Comparison of ENCODE assay signal across 2 cellular contexts in the genomic region with DNA sequence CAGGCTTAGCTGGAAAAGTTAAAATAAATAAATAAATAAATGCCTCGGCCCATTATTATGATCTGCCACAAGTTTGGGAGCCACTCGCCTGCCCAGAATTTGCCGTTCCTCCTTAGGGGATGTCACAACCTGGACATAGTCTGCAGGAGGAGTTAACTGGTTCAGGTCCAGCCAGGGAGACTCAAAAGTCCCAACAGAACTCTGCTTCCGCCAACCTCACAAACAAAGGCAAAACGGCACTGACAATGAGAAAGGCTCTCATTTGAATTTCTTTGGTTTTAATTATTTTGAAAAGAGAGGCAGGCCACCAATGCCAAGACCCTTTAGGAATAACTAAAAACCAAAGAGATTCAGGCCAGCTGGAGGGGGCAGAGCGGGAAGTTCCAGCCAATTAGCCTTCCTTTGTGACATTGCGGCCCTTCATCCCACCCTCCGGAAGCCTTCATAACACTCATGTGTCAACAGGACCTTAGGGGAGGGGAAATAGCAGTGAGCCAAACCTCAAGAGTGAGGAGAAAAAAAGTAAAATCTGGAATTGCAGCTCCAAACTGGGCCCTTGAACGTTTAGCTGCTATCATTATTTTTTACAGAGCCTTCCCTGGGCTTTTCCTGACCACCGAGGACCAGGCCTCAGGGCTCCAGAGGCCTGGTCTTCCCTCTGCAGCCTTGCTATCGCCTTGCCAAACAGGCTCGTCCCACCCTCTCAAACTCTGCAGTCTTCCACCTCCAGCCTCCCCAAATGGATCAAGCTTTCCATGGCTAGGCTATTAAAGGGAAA.
TF ChIP-seq lines count a peak whose summit lies in the region.

No MANE protein-coding gene starts in this region.

TF ChIP-seq in GM23338, 12 proteins besides CTCF, POLR2A, EP300 and RAD21:
- no peak for TF ChIP-seq STAT1 (IDR thresholded peaks at IDR 0.05; ENCODE audit: unreplicated experiment)
- no peak for TF ChIP-seq EZH2phosphoT487 (IDR thresholded peaks at IDR 0.05; ENCODE audit: unreplicated experiment)
- no peak for TF ChIP-seq JUNB (IDR thresholded peaks at IDR 0.05; ENCODE audit: unreplicated experiment)
- TF ChIP-seq ZNF114 (CRISPR knock-in tag; IDR thresholded peaks at IDR 0.05) = no peak
- TF ChIP-seq POLR2AphosphoS5 (IDR thresholded peaks at IDR 0.05; ENCODE audit: low read depth) = no peak
- no peak for TF ChIP-seq CREB1 (CRISPR knock-in tag; IDR thresholded peaks at IDR 0.05; ENCODE audit: low read depth)
- TF ChIP-seq NANOG (IDR thresholded peaks at IDR 0.05; ENCODE audit: borderline replicate concordance) = no peak
- TF ChIP-seq, protein P1, sequence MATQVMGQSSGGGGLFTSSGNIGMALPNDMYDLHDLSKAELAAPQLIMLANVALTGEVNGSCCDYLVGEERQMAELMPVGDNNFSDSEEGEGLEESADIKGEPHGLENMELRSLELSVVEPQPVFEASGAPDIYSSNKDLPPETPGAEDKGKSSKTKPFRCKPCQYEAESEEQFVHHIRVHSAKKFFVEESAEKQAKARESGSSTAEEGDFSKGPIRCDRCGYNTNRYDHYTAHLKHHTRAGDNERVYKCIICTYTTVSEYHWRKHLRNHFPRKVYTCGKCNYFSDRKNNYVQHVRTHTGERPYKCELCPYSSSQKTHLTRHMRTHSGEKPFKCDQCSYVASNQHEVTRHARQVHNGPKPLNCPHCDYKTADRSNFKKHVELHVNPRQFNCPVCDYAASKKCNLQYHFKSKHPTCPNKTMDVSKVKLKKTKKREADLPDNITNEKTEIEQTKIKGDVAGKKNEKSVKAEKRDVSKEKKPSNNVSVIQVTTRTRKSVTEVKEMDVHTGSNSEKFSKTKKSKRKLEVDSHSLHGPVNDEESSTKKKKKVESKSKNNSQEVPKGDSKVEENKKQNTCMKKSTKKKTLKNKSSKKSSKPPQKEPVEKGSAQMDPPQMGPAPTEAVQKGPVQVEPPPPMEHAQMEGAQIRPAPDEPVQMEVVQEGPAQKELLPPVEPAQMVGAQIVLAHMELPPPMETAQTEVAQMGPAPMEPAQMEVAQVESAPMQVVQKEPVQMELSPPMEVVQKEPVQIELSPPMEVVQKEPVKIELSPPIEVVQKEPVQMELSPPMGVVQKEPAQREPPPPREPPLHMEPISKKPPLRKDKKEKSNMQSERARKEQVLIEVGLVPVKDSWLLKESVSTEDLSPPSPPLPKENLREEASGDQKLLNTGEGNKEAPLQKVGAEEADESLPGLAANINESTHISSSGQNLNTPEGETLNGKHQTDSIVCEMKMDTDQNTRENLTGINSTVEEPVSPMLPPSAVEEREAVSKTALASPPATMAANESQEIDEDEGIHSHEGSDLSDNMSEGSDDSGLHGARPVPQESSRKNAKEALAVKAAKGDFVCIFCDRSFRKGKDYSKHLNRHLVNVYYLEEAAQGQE (IDR thresholded peaks at IDR 0.05; ENCODE audit: unreplicated experiment) = no peak
- no peak for TF ChIP-seq ZNF331 (CRISPR knock-in tag; IDR thresholded peaks at IDR 0.05; ENCODE audit: low read depth)
- no peak for TF ChIP-seq EZH2 (IDR thresholded peaks at IDR 0.05; ENCODE audit: low read depth, unreplicated experiment)

TF ChIP-seq in K562, 482 proteins besides CTCF, POLR2A, EP300 and RAD21:
- TF ChIP-seq, protein P2, sequence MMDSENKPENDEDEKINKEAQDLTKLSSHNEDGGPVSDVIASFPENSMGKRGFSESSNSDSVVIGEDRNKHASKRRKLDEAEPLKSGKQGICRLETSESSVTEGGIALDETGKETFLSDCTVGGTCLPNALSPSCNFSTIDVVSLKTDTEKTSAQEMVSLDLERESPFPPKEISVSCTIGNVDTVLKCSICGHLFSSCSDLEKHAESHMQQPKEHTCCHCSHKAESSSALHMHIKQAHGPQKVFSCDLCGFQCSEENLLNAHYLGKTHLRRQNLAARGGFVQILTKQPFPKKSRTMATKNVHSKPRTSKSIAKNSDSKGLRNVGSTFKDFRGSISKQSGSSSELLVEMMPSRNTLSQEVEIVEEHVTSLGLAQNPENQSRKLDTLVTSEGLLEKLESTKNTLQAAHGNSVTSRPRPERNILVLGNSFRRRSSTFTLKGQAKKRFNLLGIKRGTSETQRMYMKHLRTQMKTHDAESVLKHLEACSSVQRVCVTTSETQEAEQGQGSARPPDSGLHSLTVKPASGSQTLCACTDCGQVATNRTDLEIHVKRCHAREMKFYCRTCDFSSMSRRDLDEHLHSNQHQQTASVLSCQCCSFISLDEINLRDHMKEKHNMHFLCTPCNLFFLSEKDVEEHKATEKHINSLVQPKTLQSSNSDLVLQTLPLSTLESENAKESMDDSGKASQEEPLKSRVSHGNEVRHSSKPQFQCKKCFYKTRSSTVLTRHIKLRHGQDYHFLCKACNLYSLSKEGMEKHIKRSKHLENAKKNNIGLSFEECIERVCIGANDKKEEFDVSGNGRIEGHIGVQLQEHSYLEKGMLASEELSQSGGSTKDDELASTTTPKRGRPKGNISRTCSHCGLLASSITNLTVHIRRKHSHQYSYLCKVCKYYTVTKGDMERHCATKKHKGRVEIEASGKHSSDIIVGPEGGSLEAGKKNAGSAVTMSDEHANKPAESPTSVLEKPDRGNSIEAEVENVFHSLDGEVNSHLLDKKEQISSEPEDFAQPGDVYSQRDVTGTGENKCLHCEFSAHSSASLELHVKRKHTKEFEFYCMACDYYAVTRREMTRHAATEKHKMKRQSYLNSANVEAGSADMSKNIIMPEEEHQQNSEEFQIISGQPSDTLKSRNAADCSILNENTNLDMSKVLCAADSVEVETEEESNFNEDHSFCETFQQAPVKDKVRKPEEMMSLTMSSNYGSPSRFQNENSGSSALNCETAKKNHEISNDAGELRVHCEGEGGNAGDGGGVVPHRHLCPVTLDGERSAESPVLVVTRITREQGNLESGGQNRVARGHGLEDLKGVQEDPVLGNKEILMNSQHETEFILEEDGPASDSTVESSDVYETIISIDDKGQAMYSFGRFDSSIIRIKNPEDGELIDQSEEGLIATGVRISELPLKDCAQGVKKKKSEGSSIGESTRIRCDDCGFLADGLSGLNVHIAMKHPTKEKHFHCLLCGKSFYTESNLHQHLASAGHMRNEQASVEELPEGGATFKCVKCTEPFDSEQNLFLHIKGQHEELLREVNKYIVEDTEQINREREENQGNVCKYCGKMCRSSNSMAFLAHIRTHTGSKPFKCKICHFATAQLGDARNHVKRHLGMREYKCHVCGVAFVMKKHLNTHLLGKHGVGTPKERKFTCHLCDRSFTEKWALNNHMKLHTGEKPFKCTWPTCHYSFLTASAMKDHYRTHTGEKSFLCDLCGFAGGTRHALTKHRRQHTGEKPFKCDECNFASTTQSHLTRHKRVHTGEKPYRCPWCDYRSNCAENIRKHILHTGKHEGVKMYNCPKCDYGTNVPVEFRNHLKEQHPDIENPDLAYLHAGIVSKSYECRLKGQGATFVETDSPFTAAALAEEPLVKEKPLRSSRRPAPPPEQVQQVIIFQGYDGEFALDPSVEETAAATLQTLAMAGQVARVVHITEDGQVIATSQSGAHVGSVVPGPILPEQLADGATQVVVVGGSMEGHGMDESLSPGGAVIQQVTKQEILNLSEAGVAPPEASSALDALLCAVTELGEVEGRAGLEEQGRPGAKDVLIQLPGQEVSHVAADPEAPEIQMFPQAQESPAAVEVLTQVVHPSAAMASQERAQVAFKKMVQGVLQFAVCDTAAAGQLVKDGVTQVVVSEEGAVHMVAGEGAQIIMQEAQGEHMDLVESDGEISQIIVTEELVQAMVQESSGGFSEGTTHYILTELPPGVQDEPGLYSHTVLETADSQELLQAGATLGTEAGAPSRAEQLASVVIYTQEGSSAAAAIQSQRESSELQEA (IDR thresholded peaks at IDR 0.05; ENCODE audit: low read depth) = no peak
- TF ChIP-seq MIER1 (IDR thresholded peaks at IDR 0.05; ENCODE audit: low read depth) (no peak), ZNF311 (CRISPR knock-in tag; IDR thresholded peaks at IDR 0.05) (no peak), HNRNPUL1 (IDR thresholded peaks at IDR 0.05; ENCODE audit: low read length) (no peak), NONO (IDR thresholded peaks at IDR 0.05; ENCODE audit: low read depth in 2 of 2, low read length in 1 of 2) (no peak), SETDB1 (IDR thresholded peaks at IDR 0.05; ENCODE audit: low read length) (no peak)
- TF ChIP-seq, protein P3, sequence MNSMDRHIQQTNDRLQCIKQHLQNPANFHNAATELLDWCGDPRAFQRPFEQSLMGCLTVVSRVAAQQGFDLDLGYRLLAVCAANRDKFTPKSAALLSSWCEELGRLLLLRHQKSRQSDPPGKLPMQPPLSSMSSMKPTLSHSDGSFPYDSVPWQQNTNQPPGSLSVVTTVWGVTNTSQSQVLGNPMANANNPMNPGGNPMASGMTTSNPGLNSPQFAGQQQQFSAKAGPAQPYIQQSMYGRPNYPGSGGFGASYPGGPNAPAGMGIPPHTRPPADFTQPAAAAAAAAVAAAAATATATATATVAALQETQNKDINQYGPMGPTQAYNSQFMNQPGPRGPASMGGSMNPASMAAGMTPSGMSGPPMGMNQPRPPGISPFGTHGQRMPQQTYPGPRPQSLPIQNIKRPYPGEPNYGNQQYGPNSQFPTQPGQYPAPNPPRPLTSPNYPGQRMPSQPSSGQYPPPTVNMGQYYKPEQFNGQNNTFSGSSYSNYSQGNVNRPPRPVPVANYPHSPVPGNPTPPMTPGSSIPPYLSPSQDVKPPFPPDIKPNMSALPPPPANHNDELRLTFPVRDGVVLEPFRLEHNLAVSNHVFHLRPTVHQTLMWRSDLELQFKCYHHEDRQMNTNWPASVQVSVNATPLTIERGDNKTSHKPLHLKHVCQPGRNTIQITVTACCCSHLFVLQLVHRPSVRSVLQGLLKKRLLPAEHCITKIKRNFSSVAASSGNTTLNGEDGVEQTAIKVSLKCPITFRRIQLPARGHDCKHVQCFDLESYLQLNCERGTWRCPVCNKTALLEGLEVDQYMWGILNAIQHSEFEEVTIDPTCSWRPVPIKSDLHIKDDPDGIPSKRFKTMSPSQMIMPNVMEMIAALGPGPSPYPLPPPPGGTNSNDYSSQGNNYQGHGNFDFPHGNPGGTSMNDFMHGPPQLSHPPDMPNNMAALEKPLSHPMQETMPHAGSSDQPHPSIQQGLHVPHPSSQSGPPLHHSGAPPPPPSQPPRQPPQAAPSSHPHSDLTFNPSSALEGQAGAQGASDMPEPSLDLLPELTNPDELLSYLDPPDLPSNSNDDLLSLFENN (IDR thresholded peaks at IDR 0.05; ENCODE audit: low read depth in 2 of 2, low read length in 2 of 2) = no peak
